Comparison of ENCODE assay signal across 8 cellular contexts in the genomic region with DNA sequence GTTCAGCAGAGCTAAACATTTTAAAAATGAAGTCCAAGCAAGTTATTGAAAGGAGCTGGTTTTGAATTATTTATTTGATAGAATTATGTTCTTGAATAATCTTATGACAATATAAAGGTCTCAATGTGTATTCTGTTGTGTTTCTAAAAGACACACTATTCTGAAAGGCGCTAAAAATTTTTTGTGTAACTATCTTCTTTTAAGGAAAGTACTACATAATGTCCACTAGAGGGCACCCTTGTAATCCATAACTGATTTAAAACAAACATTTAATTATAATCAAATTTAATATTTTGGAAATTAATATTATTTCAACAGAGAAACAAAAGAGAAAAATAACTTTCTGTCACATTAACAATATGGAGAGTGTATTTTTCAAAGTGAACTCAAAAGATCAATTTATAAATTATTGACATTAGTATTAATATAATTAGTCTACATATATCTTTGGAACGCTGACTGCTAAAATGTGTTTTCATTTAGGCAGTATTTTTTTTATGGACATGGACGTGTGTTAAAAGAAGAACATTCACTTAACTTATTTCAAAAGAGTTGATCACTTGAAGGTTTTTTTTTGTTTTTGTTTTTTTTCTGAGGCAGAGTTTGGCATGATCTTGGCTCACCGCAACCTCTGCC.
DNase-seq lines count a peak whose midpoint lies in the region; ATAC-seq and TF ChIP-seq lines count a peak whose summit lies in the region.

No MANE protein-coding gene starts in this region.

- H3K27ac ChIP-seq in GM23248 = no peak overlapping the region
- H3K27ac ChIP-seq in colonic mucosa = no peak overlapping the region
- no peak overlapping the region for H3K27ac ChIP-seq in neutrophil

- H3K9ac ChIP-seq in GM23248 (no peak overlapping the region), colonic mucosa (ENCODE audit: low read depth in 2 of 2, low read length in 2 of 2) (no peak overlapping the region)

- DNase-seq in BJ (ENCODE audit: low read depth) (no peak), GM23248 (peak; percentile 66), NCI-H69 (lab: John Stamatoyannopoulos, UW) (peak; percentile 74), colonic mucosa (no peak), OCI-M2 (lab: John Stamatoyannopoulos, UW; ENCODE audit: unreplicated experiment) (no peak)
- DNase-seq in stimulated activated naive CD4-positive, alpha-beta T cell treated with Interleukin-2 at 50 U/mL for 16 hours (lab: John Stamatoyannopoulos, UW) = no peak

- no peak overlapping the region for H3K4me2 ChIP-seq in GM23248 (ENCODE audit: unreplicated experiment)

- WGBS in GM23248 (ENCODE audit: low coverage in 1 of 2, low lambda C conversion rate in 2 of 2, missing lambda C conversion rate in 2 of 2), 2 experiments = 50 to 54% methylated on average over 4 of the region's 4 CpGs

- in situ Hi-C loops in GM23248 (cut with MboI) = no loop called here

- no peak overlapping the region for H3K4me3 ChIP-seq in BJ (ENCODE audit: low read depth, low read length)
- no peak overlapping the region for H3K4me3 ChIP-seq in GM23248
- no peak overlapping the region for H3K4me3 ChIP-seq in colonic mucosa
- no peak overlapping the region for H3K4me3 ChIP-seq in neutrophil (ENCODE audit: low read depth in 1 of 2, low read length in 1 of 2)

- no peak overlapping the region for H2AFZ ChIP-seq in GM23248

- H3K79me2 ChIP-seq in GM23248 (ENCODE audit: insufficient read depth) = no peaks in the 10 kb centered on the region

- H3K9me2 ChIP-seq in GM23248 (ENCODE audit: insufficient read depth) = no peaks in the 10 kb centered on the region

- H3K9me3 ChIP-seq in GM23248 (ENCODE audit: low read depth) (no peaks in the 10 kb centered on the region), colonic mucosa (no peaks in the 10 kb centered on the region), neutrophil (no peaks in the 10 kb centered on the region)

- intact Hi-C loops in colonic mucosa (cut with DNase I) = loop anchor here (5.0 kb wide), 1 partner anchor 340 kb away; no protein-coding TSS in a partner anchor

- no peaks in the 10 kb centered on the region for H4K20me1 ChIP-seq in GM23248 (ENCODE audit: insufficient read depth)

- POLR2A ChIA-PET in BJ (lab: Charles Lee) = no interaction called here

- CTCF ChIA-PET in BJ (lab: Yijun Ruan, JAX) = interaction anchor here (0.6 to 1.4 kb wide), 5 partner anchors 13 to 393 kb away, joined by 3 to 10 read pairs (median 4); partner anchors contain the start of gene LHX9

- H3K4me1 ChIP-seq in GM23248 (ENCODE audit: insufficient read depth) = no peaks in the 10 kb centered on the region
- no peaks in the 10 kb centered on the region for H3K4me1 ChIP-seq in colonic mucosa
- H3K4me1 ChIP-seq in neutrophil (ENCODE audit: control insufficient read depth in 1 of 2, insufficient read depth in 1 of 2, low read depth in 1 of 2, low read length in 1 of 2) = no peaks in the 10 kb centered on the region

- peak; percentile 44 for TF ChIP-seq CTCF in BJ (IDR thresholded peaks at IDR 0.05; ENCODE audit: insufficient read depth, low read depth, low read length)
- peak; percentile 75 for TF ChIP-seq CTCF in colonic mucosa (IDR thresholded peaks at IDR 0.05)
- peak; percentile 70 for TF ChIP-seq CTCF in neutrophil (IDR thresholded peaks at IDR 0.05)

- H3K36me3 ChIP-seq in BJ (ENCODE audit: control insufficient read depth, insufficient read depth, low read length) (no peaks in the 10 kb centered on the region), GM23248 (ENCODE audit: low read depth) (no peaks in the 10 kb centered on the region), colonic mucosa (no peaks in the 10 kb centered on the region), neutrophil (no peaks in the 10 kb centered on the region)

- H3K27me3 ChIP-seq in BJ (ENCODE audit: control insufficient read depth, insufficient read depth, low read length) (no peaks in the 10 kb centered on the region), GM23248 (replicated peaks; ENCODE audit: insufficient read depth) (no peaks in the 10 kb centered on the region), colonic mucosa (no peaks in the 10 kb centered on the region), neutrophil (no peaks in the 10 kb centered on the region)

- ATAC-seq in HG02884 (IDR thresholded peaks at IDR 0.05; ENCODE audit: unreplicated experiment) = no peak

- H3F3A ChIP-seq in GM23248 (ENCODE audit: insufficient read depth) = 0 out of 2 replicates have a peak, but pooled peaks cover 5% of the 10 kb centered on the region

Comparison
In these comparisons a context has a peak if more than half of its experiments do, and no peak if none do; other contexts are left out.
1. DNase-seq: peak in GM23248 (single experiment) and NCI-H69 (single experiment); none in BJ (single experiment), colonic mucosa (single experiment), stimulated activated naive CD4-positive, alpha-beta T cell treated with Interleukin-2 at 50 U/mL for 16 hours (single experiment) and OCI-M2 (single experiment).
2. Peak in every context shown above with its lines, with median percentiles within 50 percentile points of each other: CTCF ChIP-seq.